Comparison of ENCODE assay signal across 18 cellular contexts in the genomic region with DNA sequence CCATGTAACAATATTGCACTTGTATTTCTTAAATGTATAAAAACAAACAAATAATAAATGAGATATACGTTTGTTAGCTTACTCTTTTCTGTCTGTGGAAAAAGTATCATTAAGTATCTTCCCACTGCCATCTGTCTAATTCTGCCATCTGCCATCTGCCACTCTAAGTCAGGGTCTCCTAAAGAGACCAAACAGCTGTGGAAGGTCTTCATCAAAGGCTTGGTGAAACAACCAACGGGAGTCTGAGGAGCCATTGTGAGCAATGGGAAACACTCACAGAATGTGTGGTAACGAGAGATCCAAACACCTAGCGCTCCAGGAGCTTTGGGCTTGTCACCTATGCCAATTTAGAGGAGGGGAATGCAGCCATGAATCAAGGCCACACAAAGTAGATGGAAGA. TPM values are rescaled to one million over a fixed set of nuclear protein-coding genes. Genes with fewer than 3 reads are reported as not detected.
DNase-seq lines count a peak whose midpoint lies in the region; ATAC-seq lines count a peak whose summit lies in the region.
"Had no signal": no experiment of that assay in that cellular context is flagged by ENCODE, and none has a peak within 500 bp of the region (broad histone marks: within the 10 kb centered on the region; RNA-seq: fewer than 3 reads in every experiment).

No MANE protein-coding gene starts in this region.

- no peaks in the 10 kb centered on the region for H3K36me3 ChIP-seq in SJCRH30
- H3K36me3 ChIP-seq: BE2C had no signal

- no peaks in the 10 kb centered on the region for H3K4me1 ChIP-seq in SJCRH30
- H3K4me1 ChIP-seq: BE2C had no signal

- ATAC-seq in HG03280 (IDR thresholded peaks at IDR 0.05; ENCODE audit: unreplicated experiment) = no peak
- ATAC-seq: GM23338 had no signal

- H3K27me3 ChIP-seq in SJCRH30 = no peaks in the 10 kb centered on the region
- H3K27me3 ChIP-seq: BE2C had no signal

- DNase-seq in NCI-H1694 treated with DMSO at 0.1 percent for 48 hours (lab: John Stamatoyannopoulos, UW) = peak; percentile 31
- DNase-seq in NCI-H2171 treated with DMSO at 0.1 percent for 48 hours (lab: John Stamatoyannopoulos, UW) = peak; percentile 67
- DNase-seq in SJCRH30 = peak; percentile 23 to 60
- no peak for DNase-seq in kidney glomerular epithelial cell (lab: John Stamatoyannopoulos, UW)
- DNase-seq in stimulated activated naive CD4-positive, alpha-beta T cell (lab: John Stamatoyannopoulos, UW) = no peak
- DNase-seq: ACHN; BE2C; C1 segment of cervical spinal cord; CD4-positive, CD25-positive, alpha-beta regulatory T cell; CD8-positive, alpha-beta memory T cell; COR-L47; DMS153; DMS79 treated with DMSO at 0.1 percent for 48 hours; GF-D8; HCEC 1CT; IMR-90 had no signal

- H3K4me3 ChIP-seq in SJCRH30 = no peak overlapping the region
- H3K4me3 ChIP-seq: GM23338 had no signal

- H3K27ac ChIP-seq in SJCRH30 = no peak overlapping the region

- H3K9me3 ChIP-seq in SJCRH30 (replicated peaks) = no peaks in the 10 kb centered on the region
- H3K9me3 ChIP-seq: BE2C had no signal

RNA-seq across cellular contexts. Expression of a gene that starts 28.7 kb away (rescaled TPM):
- 380 and 402 TPM in 2 replicates for total RNA-seq in SJCRH30 (2014; rRNA removed; shearing (Covaris generic))

Comparison
In these comparisons a context has a peak if more than half of its experiments do, and no peak if none do; other contexts are left out.
1. DNase-seq: peak in NCI-H1694 treated with DMSO at 0.1 percent for 48 hours (single experiment), NCI-H2171 treated with DMSO at 0.1 percent for 48 hours (single experiment) and SJCRH30 (2 of 2); none in kidney glomerular epithelial cell (single experiment) and stimulated activated naive CD4-positive, alpha-beta T cell (0 of 6).